Comparison of ENCODE assay signal across 1 cellular context in genomic region chr9:109916316-109916715, GRCh38.
TF ChIP-seq lines count a peak whose summit lies in the region.

No MANE protein-coding gene starts in this region.

TF ChIP-seq in IMR-90, 13 proteins besides CTCF, POLR2A, EP300 and RAD21:
- TF ChIP-seq MAZ (IDR thresholded peaks at IDR 0.05; ENCODE audit: borderline replicate concordance, low read depth, low read length) (no peak), BHLHE40 (IDR thresholded peaks at IDR 0.05; ENCODE audit: low read depth, low read length) (no peak), CEBPB (IDR thresholded peaks at IDR 0.05; ENCODE audit: low read depth, low read length) (no peak), CHD1 (IDR thresholded peaks at IDR 0.05; ENCODE audit: low read depth, low read length) (no peak), ELK1 (IDR thresholded peaks at IDR 0.05; ENCODE audit: borderline replicate concordance, low read depth, low read length) (no peak), SMC3 (IDR thresholded peaks at IDR 0.05; ENCODE audit: low read depth, low read length) (no peak), MAFK (IDR thresholded peaks at IDR 0.05; ENCODE audit: low read depth, low read length) (no peak), FOS (IDR thresholded peaks at IDR 0.05; ENCODE audit: low read depth, low read length) (no peak), USF2 (IDR thresholded peaks at IDR 0.05; ENCODE audit: low read depth, low read length) (no peak), RCOR1 (IDR thresholded peaks at IDR 0.05; ENCODE audit: insufficient replicate concordance, low read length) (no peak), MXI1 (IDR thresholded peaks at IDR 0.05; ENCODE audit: borderline replicate concordance, low read depth, low read length) (no peak), RFX5 (IDR thresholded peaks at IDR 0.05; ENCODE audit: low read depth, low read length) (no peak), NFE2L2 (IDR thresholded peaks at IDR 0.05; ENCODE audit: low read depth, low read length) (no peak)
